In genomic region chr1:3838788-3839187, GRCh38 we compare ENCODE assay signal across 1 cellular context.
TF ChIP-seq lines count a peak whose summit lies in the region.

No MANE protein-coding gene starts in this region.

TF ChIP-seq in WTC11, 78 proteins besides CTCF, POLR2A, EP300 and RAD21 (continued from another document):
- TF ChIP-seq ZNF512 (CRISPR knock-in tag; IDR thresholded peaks at IDR 0.05; ENCODE audit: borderline replicate concordance) (no peak), GRHL2 (CRISPR knock-in tag; IDR thresholded peaks at IDR 0.05; ENCODE audit: insufficient replicate concordance, severe bottlenecking) (no peak), NFYB (CRISPR knock-in tag; conservative IDR thresholded peaks at IDR 0.05; ENCODE audit: low read depth) (no peak), ATF3 (CRISPR knock-in tag; conservative IDR thresholded peaks at IDR 0.05) (no peak), ZNF138 (CRISPR knock-in tag; conservative IDR thresholded peaks at IDR 0.05) (no peak), NR3C1 (CRISPR knock-in tag; conservative IDR thresholded peaks at IDR 0.05; ENCODE audit: low read depth) (no peak), KAT7 (CRISPR knock-in tag; IDR thresholded peaks at IDR 0.05; ENCODE audit: borderline replicate concordance) (no peak), CDX4 (CRISPR knock-in tag; IDR thresholded peaks at IDR 0.05; ENCODE audit: borderline replicate concordance) (no peak), TCF7 (CRISPR knock-in tag; IDR thresholded peaks at IDR 0.05; ENCODE audit: low read depth) (no peak), ZNF423 (CRISPR knock-in tag; IDR thresholded peaks at IDR 0.05) (no peak)
